ENCODE assay signal across 13 cellular contexts in the genomic region with DNA sequence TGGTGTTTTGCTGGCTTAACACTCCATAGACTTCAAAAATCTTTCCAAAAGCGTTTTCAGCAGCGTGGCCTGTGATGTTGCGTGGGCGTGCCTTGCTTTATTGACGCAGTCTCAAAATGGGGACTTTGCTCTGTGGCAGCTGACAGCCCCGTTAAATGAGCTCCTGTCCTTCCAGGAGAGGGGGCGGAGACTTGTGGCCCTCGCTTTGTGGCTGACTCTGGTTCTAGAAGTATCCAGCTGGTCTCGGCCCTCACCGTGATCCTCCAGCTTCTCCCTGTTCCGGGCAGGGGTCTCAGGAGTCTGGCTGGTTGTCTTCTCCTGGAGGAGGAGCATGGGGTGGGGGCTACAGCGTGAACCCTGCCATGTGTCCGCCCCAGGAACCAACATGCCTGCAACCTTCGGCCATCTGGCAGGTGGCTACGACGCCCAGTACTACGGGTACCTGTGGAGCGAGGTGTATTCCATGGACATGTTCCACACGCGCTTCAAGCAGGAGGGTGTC.
"Had no signal": no experiment of that assay in that cellular context is flagged by ENCODE, and none has a peak within 500 bp of the region (broad histone marks: within the 10 kb centered on the region; RNA-seq: fewer than 3 reads in every experiment).

No MANE protein-coding gene starts in this region.

- H3K27ac ChIP-seq: cardiac muscle cell, coronary artery, gastroesophageal sphincter, neural progenitor cell had no signal

- H3K9me3 ChIP-seq: gastroesophageal sphincter, tibial nerve had no signal

- H3K4me2 ChIP-seq: neural progenitor cell, smooth muscle cell had no signal

- DNase-seq: activated CD4-positive, alpha-beta T cell treated with anti-CD3 and anti-CD28 coated beads for 48 hours; activated CD8-positive, alpha-beta memory T cell treated with anti-CD3 and anti-CD28 coated beads, Interleukin-2, amount 50 U/mL, for 48 hours; activated CD8-positive, alpha-beta T cell treated with anti-CD3 and anti-CD28 coated beads, Interleukin-2, amount 10 ng/mL, durations not matched to agents 7 days and 5 days; activated naive CD4-positive, alpha-beta T cell; effector memory CD4-positive, alpha-beta T cell; kidney had no signal

- H3K4me1 ChIP-seq: gastroesophageal sphincter, neural progenitor cell, tibial nerve had no signal

- ATAC-seq: activated CD8-positive, alpha-beta T cell treated with anti-CD3 and anti-CD28 coated beads, Interleukin-2, amount 10 ng/mL, durations not matched to agents 7 days and 5 days; gastroesophageal sphincter; WTC11 had no signal

- H3K27me3 ChIP-seq: cardiac muscle cell, gastroesophageal sphincter, neural progenitor cell, tibial nerve had no signal

- H3K36me3 ChIP-seq: neural progenitor cell had no signal

- H3K4me3 ChIP-seq: cardiac muscle cell, coronary artery, gastroesophageal sphincter, neural progenitor cell, smooth muscle cell, tibial nerve had no signal

- H3K9ac ChIP-seq: neural progenitor cell had no signal
